18 cellular contexts compared by ENCODE assay signal in the genomic region with DNA sequence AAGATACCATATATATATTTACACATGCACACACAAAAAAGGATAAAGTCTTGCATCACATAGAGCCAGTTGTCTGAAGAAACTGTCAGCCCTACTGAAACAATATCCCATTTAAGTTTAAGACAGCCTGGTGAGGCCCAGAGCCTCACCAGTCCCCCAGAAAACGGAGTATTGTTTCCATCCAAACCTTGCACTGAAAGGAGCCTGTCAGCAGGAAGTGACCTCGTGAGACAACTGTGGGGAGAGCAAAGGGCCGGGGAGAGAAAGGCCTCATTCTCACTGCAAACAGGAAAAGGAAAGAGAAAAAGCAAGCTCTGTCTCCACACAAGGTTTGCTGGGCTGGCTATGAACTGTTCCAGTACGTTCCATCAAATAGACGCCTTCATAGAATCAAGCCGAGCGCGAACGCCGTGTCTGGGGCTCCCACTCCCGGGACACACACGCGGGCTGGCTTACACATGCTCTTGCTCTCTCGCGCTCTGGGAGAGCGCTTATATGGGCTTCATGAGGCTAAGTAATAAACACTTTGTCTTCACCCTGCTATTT. TPM values are rescaled to one million over a fixed set of nuclear protein-coding genes. Genes with fewer than 3 reads are reported as not detected.
A peak's percentile ranks its signal among the peaks of the same experiment; 100 is the strongest.
DNase-seq lines count a peak whose midpoint lies in the region; ATAC-seq and TF ChIP-seq lines count a peak whose summit lies in the region.
"Had no signal": no experiment of that assay in that cellular context is flagged by ENCODE, and none has a peak within 500 bp of the region (broad histone marks: within the 10 kb centered on the region; RNA-seq: fewer than 3 reads in every experiment).

No MANE protein-coding gene starts in this region.

- 94% methylated on average over 16 of the region's 16 CpGs for WGBS in SK-N-SH (ENCODE audit: low lambda C conversion rate)
- WGBS in transverse colon (ENCODE audit: low coverage in 1 of 2), 2 donors: 67 to 88% methylated on average over 3 to 16 of the region's 16 CpGs

- no peaks in the 10 kb centered on the region for H4K20me1 ChIP-seq in SK-N-SH (ENCODE audit: insufficient read depth)

- H2AFZ ChIP-seq in SK-N-SH (ENCODE audit: low read depth): peak overlapping the region; percentile 53; the same call in 1 of the 2 replicates

- H3K9me3 ChIP-seq in SK-N-SH (no peaks in the 10 kb centered on the region), A673 (ENCODE audit: low read depth, low read length, poor library complexity, severe bottlenecking) (no peaks in the 10 kb centered on the region), transverse colon (no peaks in the 10 kb centered on the region)
- H3K9me3 ChIP-seq: right atrium auricular region had no signal

- no peak for TF ChIP-seq RAD21 in SK-N-SH (IDR thresholded peaks at IDR 0.05; ENCODE audit: low read length)

- H3K4me3 ChIP-seq in SK-N-SH (ENCODE audit: low read depth in 2 of 2, low read length in 1 of 2) (no peak overlapping the region), coronary artery (peak overlapping the region; percentile 41), A673 (ENCODE audit: low read depth, low read length, poor library complexity, severe bottlenecking) (no peak overlapping the region), transverse colon (no peak overlapping the region)
- H3K4me3 ChIP-seq: right atrium auricular region had no signal

- no peak for DNase-seq in SK-N-SH
- DNase-seq in coronary artery (ENCODE audit: low spot score): no peak
- DNase-seq in lung microvascular endothelial cell (ENCODE audit: low read depth in 2 of 2): peak; percentile 55 to 57
- DNase-seq in substantia nigra (lab: John Stamatoyannopoulos, UW): peak in 35 of 49 donors; percentile 6 to 66 (median 38)
- no peak for DNase-seq in A673 (ENCODE audit: low spot score)
- DNase-seq in transverse colon: no peak
- DNase-seq: activated CD4-positive, alpha-beta T cell treated with anti-CD3 and anti-CD28 coated beads, Interleukin-2, amount 50 U/mL, for 1 hour; activated T-cell treated with anti-CD3 and anti-CD28 coated beads, Interleukin-2, amount 50 U/mL, for 1 hour; CD4-positive, alpha-beta T cell; effector memory CD8-positive, alpha-beta T cell; NCI-H2107; NCI-H774; stimulated activated CD4-positive, alpha-beta T cell treated with anti-CD3 and anti-CD28 coated beads, Interleukin-4, amount 100 ng/mL, for 24 hours; T-helper 2 cell had no signal

- no peaks in the 10 kb centered on the region for H3K36me3 ChIP-seq in SK-N-SH (replicated peaks in 1 of 2; ENCODE audit: control insufficient read depth in 1 of 2, insufficient read depth in 2 of 2, low read length in 1 of 2)
- no peaks in the 10 kb centered on the region for H3K36me3 ChIP-seq in A673 (ENCODE audit: insufficient read depth, low read length, poor library complexity, severe bottlenecking)
- no peaks in the 10 kb centered on the region for H3K36me3 ChIP-seq in transverse colon
- H3K36me3 ChIP-seq: right atrium auricular region had no signal

- no peaks in the 10 kb centered on the region for H3K79me2 ChIP-seq in SK-N-SH (ENCODE audit: insufficient read depth)

- TF ChIP-seq EP300 in SK-N-SH (IDR thresholded peaks at IDR 0.05; ENCODE audit: borderline replicate concordance in 1 of 2, low read depth in 1 of 2, low read length in 1 of 2) (no peak), transverse colon (IDR thresholded peaks at IDR 0.05; ENCODE audit: low read depth) (no peak)

- H3K9ac ChIP-seq in SK-N-SH: no peak overlapping the region

- no TSS peak for BruUV-seq in A673 (replicated peaks; lab: Mats Ljungman, UMichigan)

- peaks cover 10 to 21% of the 10 kb centered on the region in 2 experiments; a peak in 3 of 4 replicates for H3K4me1 ChIP-seq in SK-N-SH (ENCODE audit: control insufficient read depth in 1 of 2, insufficient read depth in 2 of 2, low read depth in 1 of 2, low read length in 1 of 2)
- peaks cover 23% of the 10 kb centered on the region for H3K4me1 ChIP-seq in A673 (ENCODE audit: insufficient read depth, low read length, poor library complexity, severe bottlenecking)
- H3K4me1 ChIP-seq in transverse colon: peaks cover 0 to 6% (median 2%) of the 10 kb centered on the region in 4 donors
- H3K4me1 ChIP-seq: right atrium auricular region had no signal

- intact Hi-C loops in A673 (cut with micrococcal nuclease; ENCODE audit: unreplicated experiment): no loop called here
- intact Hi-C loops in transverse colon (cut with DNase I; ENCODE audit: low total_unique reads): no loop called here

- no peak overlapping the region for H3K27ac ChIP-seq in SK-N-SH (ENCODE audit: low read depth in 2 of 2, low read length in 1 of 2)
- H3K27ac ChIP-seq in coronary artery: peak overlapping the region; percentile 86 to 87
- peak overlapping the region; percentile 76 for H3K27ac ChIP-seq in substantia nigra (ENCODE audit: low read depth, low read length, poor library complexity, severe bottlenecking)
- no peak overlapping the region for H3K27ac ChIP-seq in A673 (ENCODE audit: low read depth, low read length, poor library complexity, severe bottlenecking)
- no peak overlapping the region for H3K27ac ChIP-seq in transverse colon

- no peaks in the 10 kb centered on the region for H3F3A ChIP-seq in SK-N-SH (replicated peaks; ENCODE audit: insufficient read depth)

- in situ Hi-C loops in transverse colon (cut with MboI; ENCODE audit: low pct_ligation_motif_present in 1 of 4, low pct_unique_long_range_greater_than_20kb in 1 of 4, low sequenced_read_pairs in 3 of 4): no loop called here

- no peak overlapping the region for H3K4me2 ChIP-seq in SK-N-SH

- CTCF ChIA-PET in SK-N-SH (lab: Yijun Ruan, JAX): no interaction called here
- CTCF ChIA-PET in A673 (lab: Charles Lee): no interaction called here

- TF ChIP-seq CTCF in SK-N-SH (IDR thresholded peaks at IDR 0.05) (no peak), coronary artery (IDR thresholded peaks at IDR 0.05) (no peak), A673 (conservative IDR thresholded peaks at IDR 0.05; ENCODE audit: low read depth, low read length) (no peak), transverse colon (IDR thresholded peaks at IDR 0.05) (no peak)

- no peak for TF ChIP-seq POLR2A in transverse colon (IDR thresholded peaks at IDR 0.05)

- POLR2A ChIA-PET in SK-N-SH (lab: Yijun Ruan, JAX) (no interaction called here), A673 (lab: Charles Lee; ENCODE audit: low non-redundant PET) (no interaction called here)

- H3K9me2 ChIP-seq in SK-N-SH: no peaks in the 10 kb centered on the region

- H3K27me3 ChIP-seq in SK-N-SH (ENCODE audit: insufficient read depth): no peaks in the 10 kb centered on the region
- no peaks in the 10 kb centered on the region for H3K27me3 ChIP-seq in A673 (replicated peaks; ENCODE audit: insufficient read depth, low read depth, low read length, poor library complexity)
- peaks cover 20% of the 10 kb centered on the region for H3K27me3 ChIP-seq in transverse colon
- H3K27me3 ChIP-seq: right atrium auricular region had no signal

- ATAC-seq in SK-N-SH treated with all-trans-retinoic acid at 6 μM for 48 hours (no peak), GM18520 (IDR thresholded peaks at IDR 0.05; ENCODE audit: unreplicated experiment) (no peak)
- ATAC-seq: effector memory CD8-positive, alpha-beta T cell; Panc1 had no signal

TF ChIP-seq in SK-N-SH, 30 proteins besides CTCF, POLR2A, EP300 and RAD21:
- TF ChIP-seq, protein P1, sequence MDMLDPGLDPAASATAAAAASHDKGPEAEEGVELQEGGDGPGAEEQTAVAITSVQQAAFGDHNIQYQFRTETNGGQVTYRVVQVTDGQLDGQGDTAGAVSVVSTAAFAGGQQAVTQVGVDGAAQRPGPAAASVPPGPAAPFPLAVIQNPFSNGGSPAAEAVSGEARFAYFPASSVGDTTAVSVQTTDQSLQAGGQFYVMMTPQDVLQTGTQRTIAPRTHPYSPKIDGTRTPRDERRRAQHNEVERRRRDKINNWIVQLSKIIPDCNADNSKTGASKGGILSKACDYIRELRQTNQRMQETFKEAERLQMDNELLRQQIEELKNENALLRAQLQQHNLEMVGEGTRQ (IDR thresholded peaks at IDR 0.05; ENCODE audit: borderline replicate concordance, low read depth, low read length): no peak
- TF ChIP-seq SMC3 (IDR thresholded peaks at IDR 0.05; ENCODE audit: low read depth, low read length) (no peak), TAF1 (IDR thresholded peaks at IDR 0.05; ENCODE audit: borderline replicate concordance, low read depth, low read length) (no peak), POLR2AphosphoS5 (IDR thresholded peaks at IDR 0.05; ENCODE audit: low read depth, low read length) (no peak)

TF ChIP-seq in SK-N-SH treated with all-trans-retinoic acid at 6 μM for 48 hours, 23 proteins besides CTCF, POLR2A, EP300 and RAD21:
- TF ChIP-seq CSDC2 (CRISPR knock-in tag; IDR thresholded peaks at IDR 0.05): no peak
- no peak for TF ChIP-seq ZC3H10 (CRISPR knock-in tag; IDR thresholded peaks at IDR 0.05)
- no peak for TF ChIP-seq ARNTL (CRISPR knock-in tag; IDR thresholded peaks at IDR 0.05; ENCODE audit: borderline replicate concordance, low read depth)
- TF ChIP-seq ZFP3 (CRISPR knock-in tag; IDR thresholded peaks at IDR 0.05): no peak

RNA-seq across cellular contexts. Expression of a gene that starts 44.4 kb away (rescaled TPM):
- 1.9 and 2.0 TPM in 2 replicates for polyA plus RNA-seq in SK-N-SH (2012; rRNA removed)
- polyA plus RNA-seq in SK-N-SH (2012; cell fraction: cytosol; rRNA removed): 1.9 and 2.0 TPM in 2 replicates
- 4.1 and 5.0 TPM in 2 replicates for polyA plus RNA-seq in SK-N-SH (2012; cell fraction: nucleus; rRNA removed)
- 3.7 and 7.9 TPM in 2 replicates for total RNA-seq in lung microvascular endothelial cell
- total RNA-seq in A673 (2021): 21.7 and 21.8 TPM in 2 replicates
- total RNA-seq in transverse colon: 10 to 100 TPM; 12.3 to 23.7 (median 15.3) TPM

Comparison
In these comparisons a context has a peak if more than half of its experiments do, and no peak if none do; other contexts are left out.
1. DNase-seq: peak in lung microvascular endothelial cell (2 of 2) and substantia nigra (35 of 49); none in SK-N-SH (single experiment), coronary artery (single experiment), A673 (single experiment) and transverse colon (single experiment).
2. H3K27ac ChIP-seq: peak in coronary artery (2 of 2) and substantia nigra (single experiment); none in SK-N-SH (0 of 2), A673 (single experiment) and transverse colon (0 of 4).